35 cellular contexts compared by ENCODE assay signal in genomic region chr7:82154728-82155127, GRCh38.
"Had no signal": no experiment of that assay in that cellular context is flagged by ENCODE, and none has a peak within 500 bp of the region (broad histone marks: within the 10 kb centered on the region; RNA-seq: fewer than 3 reads in every experiment).

No MANE protein-coding gene starts in this region.

- H3K9me3 Mint-ChIP-seq: activated CD4-positive, alpha-beta memory T cell treated with anti-CD3 and anti-CD28 coated beads for 36 hours; activated CD4-positive, alpha-beta T cell treated with anti-CD3 and anti-CD28 coated beads, Interleukin-2, amount 10 ng/mL, durations not matched to agents 24 days and 14 days; activated naive CD4-positive, alpha-beta T cell treated with anti-CD3 and anti-CD28 coated beads for 36 hours; activated naive CD4-positive, alpha-beta T cell treated with anti-CD3 and anti-CD28 coated beads, Interleukin-2, amount 50 U/mL, for 24 hours; activated naive CD8-positive, alpha-beta T cell treated with anti-CD3 and anti-CD28 coated beads for 36 hours; activated naive CD8-positive, alpha-beta T cell treated with anti-CD3 and anti-CD28 coated beads, Interleukin-2, amount 50 U/mL, for 24 hours; activated T-helper 1 cell treated with anti-CD3 and anti-CD28 coated beads, Interleukin-12 subunit alpha, Interleukin-12 subunit beta, Interleukin-2, Interleukin-4 antibody, amounts not matched to agents 30 ng/mL and 10 ng/mL and 1 ng/mL, durations not matched to agents 14 hours and 24 hours and 36 hours; activated T-helper 2 cell treated with anti-CD3 and anti-CD28 coated beads, Interferon-gamma antibody, Interleukin-2, Interleukin-4, amounts not matched to agents 10 μg/mL and 5 μg/mL and 100 μg/mL, durations not matched to agents 14 hours and 24 hours and 36 hours; T-helper 1 cell treated with Interleukin-12 subunit alpha and Interleukin-12 subunit beta and Interleukin-4 antibody, amounts not matched to agents 30 μg/mL and 1 μg/mL, for 36 hours; T-helper 2 cell treated with Interferon-gamma antibody and Interleukin-4, amounts not matched to agents 5 μg/mL and 100 μg/mL, for 36 hours had no signal

- FAIRE-seq: colon had no signal

- H3K27ac ChIP-seq: adrenal gland, body of pancreas, esophagus muscularis mucosa, foreskin keratinocyte, gastrocnemius medialis, heart right ventricle had no signal

- H3K4me1 ChIP-seq: body of pancreas, foreskin keratinocyte had no signal

- H3K4me3 Mint-ChIP-seq: activated CD4-positive, alpha-beta memory T cell treated with anti-CD3 and anti-CD28 coated beads for 36 hours; activated CD4-positive, alpha-beta T cell treated with anti-CD3 and anti-CD28 coated beads for 36 hours; activated CD4-positive, alpha-beta T cell treated with anti-CD3 and anti-CD28 coated beads, Interleukin-2, amount 10 ng/mL, durations not matched to agents 24 days and 14 days; activated CD8-positive, alpha-beta memory T cell treated with anti-CD3 and anti-CD28 coated beads, Interleukin-2, amount 10 ng/mL, durations not matched to agents 7 days and 5 days; activated CD8-positive, alpha-beta T cell treated with anti-CD3 and anti-CD28 coated beads, Interleukin-2, amount 10 ng/mL, durations not matched to agents 7 days and 5 days; activated naive CD4-positive, alpha-beta T cell treated with anti-CD3 and anti-CD28 coated beads for 36 hours; activated naive CD4-positive, alpha-beta T cell treated with anti-CD3 and anti-CD28 coated beads, Interleukin-2, amount 50 U/mL, for 24 hours; activated naive CD8-positive, alpha-beta T cell treated with anti-CD3 and anti-CD28 coated beads for 36 hours; activated naive CD8-positive, alpha-beta T cell treated with anti-CD3 and anti-CD28 coated beads, Interleukin-2, amount 50 U/mL, for 24 hours; activated T-helper 1 cell treated with anti-CD3 and anti-CD28 coated beads, Interleukin-12 subunit alpha, Interleukin-12 subunit beta, Interleukin-2, Interleukin-4 antibody, amounts not matched to agents 30 ng/mL and 10 ng/mL and 1 ng/mL, durations not matched to agents 14 hours and 24 hours and 36 hours; effector memory CD8-positive, alpha-beta T cell; T-helper 1 cell treated with Interleukin-12 subunit alpha and Interleukin-12 subunit beta and Interleukin-4 antibody, amounts not matched to agents 30 μg/mL and 1 μg/mL, for 36 hours; T-helper 2 cell treated with Interferon-gamma antibody and Interleukin-4, amounts not matched to agents 5 μg/mL and 100 μg/mL, for 36 hours had no signal

- H3K4me1 Mint-ChIP-seq: activated CD4-positive, alpha-beta T cell treated with anti-CD3 and anti-CD28 coated beads for 36 hours; activated CD4-positive, alpha-beta T cell treated with anti-CD3 and anti-CD28 coated beads, Interleukin-2, amount 10 ng/mL, durations not matched to agents 24 days and 14 days; activated CD8-positive, alpha-beta memory T cell treated with anti-CD3 and anti-CD28 coated beads, Interleukin-2, amount 10 ng/mL, durations not matched to agents 7 days and 5 days; activated naive CD4-positive, alpha-beta T cell treated with anti-CD3 and anti-CD28 coated beads, Interleukin-2, amount 50 U/mL, for 24 hours; activated naive CD8-positive, alpha-beta T cell treated with anti-CD3 and anti-CD28 coated beads for 36 hours; activated naive CD8-positive, alpha-beta T cell treated with anti-CD3 and anti-CD28 coated beads, Interleukin-2, amount 50 U/mL, for 24 hours had no signal

- H3K27me3 Mint-ChIP-seq: activated CD4-positive, alpha-beta memory T cell treated with anti-CD3 and anti-CD28 coated beads for 36 hours; activated CD4-positive, alpha-beta T cell treated with anti-CD3 and anti-CD28 coated beads for 36 hours; activated CD4-positive, alpha-beta T cell treated with anti-CD3 and anti-CD28 coated beads, Interleukin-2, amount 10 ng/mL, durations not matched to agents 24 days and 14 days; activated CD8-positive, alpha-beta memory T cell treated with anti-CD3 and anti-CD28 coated beads, Interleukin-2, amount 10 ng/mL, durations not matched to agents 7 days and 5 days; activated naive CD4-positive, alpha-beta T cell treated with anti-CD3 and anti-CD28 coated beads, Interleukin-2, amount 50 U/mL, for 24 hours; activated naive CD8-positive, alpha-beta T cell treated with anti-CD3 and anti-CD28 coated beads, Interleukin-2, amount 50 U/mL, for 24 hours; effector memory CD8-positive, alpha-beta T cell had no signal

- H3K36me3 Mint-ChIP-seq: activated CD4-positive, alpha-beta memory T cell treated with anti-CD3 and anti-CD28 coated beads for 36 hours; activated CD8-positive, alpha-beta memory T cell treated with anti-CD3 and anti-CD28 coated beads, Interleukin-2, amount 10 ng/mL, durations not matched to agents 7 days and 5 days; activated naive CD4-positive, alpha-beta T cell treated with anti-CD3 and anti-CD28 coated beads, Interleukin-2, amount 50 U/mL, for 24 hours; activated naive CD8-positive, alpha-beta T cell treated with anti-CD3 and anti-CD28 coated beads for 36 hours had no signal

- H3K36me3 ChIP-seq: adrenal gland, esophagus muscularis mucosa, gastrocnemius medialis, heart right ventricle had no signal

- H3K9me3 ChIP-seq: adrenal gland, body of pancreas, esophagus muscularis mucosa, gastrocnemius medialis, heart right ventricle had no signal

- H3K27me3 ChIP-seq: adrenal gland, body of pancreas, esophagus muscularis mucosa, foreskin keratinocyte, gastrocnemius medialis, heart right ventricle had no signal

- DNase-seq: activated CD4-positive, alpha-beta memory T cell treated with anti-CD3 and anti-CD28 coated beads for 36 hours; activated CD4-positive, alpha-beta T cell treated with anti-CD3 and anti-CD28 coated beads for 36 hours; activated CD4-positive, alpha-beta T cell treated with anti-CD3 and anti-CD28 coated beads, Interleukin-2, amount 10 ng/mL, durations not matched to agents 24 days and 14 days; activated CD4-positive, CD25-positive, alpha-beta regulatory T cell; activated CD4-positive, CD25-positive, alpha-beta regulatory T cell treated with anti-CD3 and anti-CD28 coated beads, Interleukin-2, amount 50 U/mL, for 72 hours; activated CD8-positive, alpha-beta memory T cell treated with anti-CD3 and anti-CD28 coated beads, Interleukin-2, amount 10 ng/mL, durations not matched to agents 7 days and 5 days; activated CD8-positive, alpha-beta memory T cell treated with anti-CD3 and anti-CD28 coated beads, Interleukin-2, amount 50 U/mL, for 4 hours; activated CD8-positive, alpha-beta T cell treated with anti-CD3 and anti-CD28 coated beads, Interleukin-2, amount 10 ng/mL, durations not matched to agents 7 days and 5 days; activated effector memory CD4-positive, alpha-beta T cell treated with anti-CD3 and anti-CD28 coated beads, Interleukin-2, amount 50 U/mL, for 16 hours; activated naive CD4-positive, alpha-beta T cell treated with anti-CD3 and anti-CD28 coated beads for 36 hours; activated naive CD8-positive, alpha-beta T cell treated with anti-CD3 and anti-CD28 coated beads for 36 hours; activated naive CD8-positive, alpha-beta T cell treated with anti-CD3 and anti-CD28 coated beads, Interleukin-2, amount 50 U/mL, for 24 hours; activated T-cell treated with anti-CD3 and anti-CD28 coated beads, Interleukin-2, amount 50 U/mL, for 1 hour; activated T-cell treated with anti-CD3 and anti-CD28 coated beads, Interleukin-2, amount 50 U/mL, for 48 hours; adrenal gland; amygdala; aorta; body of pancreas; caudate nucleus; cortex of kidney; dermis blood vessel endothelial cell; effector CD4-positive, alpha-beta T cell; effector memory CD8-positive, alpha-beta T cell; erythroblast; foreskin keratinocyte; gastrocnemius medialis; heart right ventricle; T1000 had no signal

- H3K27ac Mint-ChIP-seq: activated CD4-positive, alpha-beta memory T cell treated with anti-CD3 and anti-CD28 coated beads for 36 hours; activated CD4-positive, alpha-beta T cell treated with anti-CD3 and anti-CD28 coated beads for 36 hours; activated CD4-positive, alpha-beta T cell treated with anti-CD3 and anti-CD28 coated beads, Interleukin-2, amount 10 ng/mL, durations not matched to agents 24 days and 14 days; activated CD8-positive, alpha-beta memory T cell treated with anti-CD3 and anti-CD28 coated beads, Interleukin-2, amount 10 ng/mL, durations not matched to agents 7 days and 5 days; activated CD8-positive, alpha-beta T cell treated with anti-CD3 and anti-CD28 coated beads, Interleukin-2, amount 10 ng/mL, durations not matched to agents 7 days and 5 days; activated naive CD4-positive, alpha-beta T cell treated with anti-CD3 and anti-CD28 coated beads for 36 hours; activated naive CD4-positive, alpha-beta T cell treated with anti-CD3 and anti-CD28 coated beads, Interleukin-2, amount 50 U/mL, for 24 hours; activated naive CD8-positive, alpha-beta T cell treated with anti-CD3 and anti-CD28 coated beads for 36 hours; activated naive CD8-positive, alpha-beta T cell treated with anti-CD3 and anti-CD28 coated beads, Interleukin-2, amount 50 U/mL, for 24 hours; activated T-helper 1 cell treated with anti-CD3 and anti-CD28 coated beads, Interleukin-12 subunit alpha, Interleukin-12 subunit beta, Interleukin-2, Interleukin-4 antibody, amounts not matched to agents 30 ng/mL and 10 ng/mL and 1 ng/mL, durations not matched to agents 14 hours and 24 hours and 36 hours; activated T-helper 2 cell treated with anti-CD3 and anti-CD28 coated beads, Interferon-gamma antibody, Interleukin-2, Interleukin-4, amounts not matched to agents 10 μg/mL and 5 μg/mL and 100 μg/mL, durations not matched to agents 14 hours and 24 hours and 36 hours; effector memory CD8-positive, alpha-beta T cell; T-helper 1 cell treated with Interleukin-12 subunit alpha and Interleukin-12 subunit beta and Interleukin-4 antibody, amounts not matched to agents 30 μg/mL and 1 μg/mL, for 36 hours; T-helper 2 cell treated with Interferon-gamma antibody and Interleukin-4, amounts not matched to agents 5 μg/mL and 100 μg/mL, for 36 hours had no signal

- H3K4me3 ChIP-seq: adrenal gland, body of pancreas, esophagus muscularis mucosa, gastrocnemius medialis, heart right ventricle had no signal
